11 cellular contexts compared by ENCODE assay signal in genomic region chrX:17595456-17596035, GRCh38.
A peak's percentile ranks its signal among the peaks of the same experiment; 100 is the strongest.
DNase-seq lines count a peak whose midpoint lies in the region; ATAC-seq and TF ChIP-seq lines count a peak whose summit lies in the region.
"Had no signal": no experiment of that assay in that cellular context is flagged by ENCODE, and none has a peak within 500 bp of the region (broad histone marks: within the 10 kb centered on the region; RNA-seq: fewer than 3 reads in every experiment).

No MANE protein-coding gene starts in this region.

- no peaks in the 10 kb centered on the region for H3K36me3 Mint-ChIP-seq in activated naive CD4-positive, alpha-beta T cell treated with anti-CD3 and anti-CD28 coated beads, Interleukin-2, amount 10 ng/mL, durations not matched to agents 7 days and 5 days

- DNase-seq in LoVo (ENCODE audit: low spot score) = peak; percentile 65
- DNase-seq in fibroblast of villous mesenchyme (ENCODE audit: low read depth) = peak; percentile 59
- DNase-seq in stimulated activated CD4-positive, alpha-beta T cell treated with anti-CD3 and anti-CD28 coated beads, Interleukin-2, amount 100 ng/mL, for 48 hours = no peak
- DNase-seq in GM19240 (ENCODE audit: insufficient read length, low spot score) = no peak
- DNase-seq in activated naive CD4-positive, alpha-beta T cell treated with anti-CD3 and anti-CD28 coated beads, Interleukin-2, amount 10 ng/mL, durations not matched to agents 7 days and 5 days = no peak
- DNase-seq in NCI-H2171 treated with DMSO at 0.1 percent for 48 hours (lab: John Stamatoyannopoulos, UW) = no peak
- DNase-seq: effector CD8-positive, alpha-beta T cell; NCI-H2081 treated with DMSO at 0.1 percent for 48 hours; thyroid gland had no signal

- H3K4me1 ChIP-seq in ACC112 (ENCODE audit: control insufficient read depth, insufficient read depth, low read length, unreplicated experiment) = peaks cover 49% of the 10 kb centered on the region

- H3K9me3 Mint-ChIP-seq in activated naive CD4-positive, alpha-beta T cell treated with anti-CD3 and anti-CD28 coated beads, Interleukin-2, amount 10 ng/mL, durations not matched to agents 7 days and 5 days = no peaks in the 10 kb centered on the region

- no peaks in the 10 kb centered on the region for H3K79me2 ChIP-seq in ACC112 (ENCODE audit: control insufficient read depth, insufficient read depth, low read length, unreplicated experiment)

- no peak overlapping the region for H3K27ac Mint-ChIP-seq in activated naive CD4-positive, alpha-beta T cell treated with anti-CD3 and anti-CD28 coated beads, Interleukin-2, amount 10 ng/mL, durations not matched to agents 7 days and 5 days

- H3K27me3 Mint-ChIP-seq in activated naive CD4-positive, alpha-beta T cell treated with anti-CD3 and anti-CD28 coated beads, Interleukin-2, amount 10 ng/mL, durations not matched to agents 7 days and 5 days = peaks cover 4% of the 10 kb centered on the region

- TF ChIP-seq CTCF in fibroblast of villous mesenchyme (IDR thresholded peaks at IDR 0.05; ENCODE audit: insufficient read depth, low read depth, low read length) = no peak

- H3K27ac ChIP-seq in ACC112 (ENCODE audit: low read depth, low read length) = peak overlapping the region; percentile 60
- H3K27ac ChIP-seq: thyroid gland had no signal

- H3K4me3 Mint-ChIP-seq in activated naive CD4-positive, alpha-beta T cell treated with anti-CD3 and anti-CD28 coated beads, Interleukin-2, amount 10 ng/mL, durations not matched to agents 7 days and 5 days = no peak overlapping the region

- H3K4me3 ChIP-seq in ACC112 (ENCODE audit: low read depth, low read length) (no peak overlapping the region), fibroblast of villous mesenchyme (ENCODE audit: low read depth, low read length) (no peak overlapping the region)
- H3K4me3 ChIP-seq: thyroid gland had no signal

- H3K4me1 Mint-ChIP-seq in activated naive CD4-positive, alpha-beta T cell treated with anti-CD3 and anti-CD28 coated beads, Interleukin-2, amount 10 ng/mL, durations not matched to agents 7 days and 5 days = peaks cover 15% of the 10 kb centered on the region

- no peaks in the 10 kb centered on the region for H3K36me3 ChIP-seq in ACC112 (ENCODE audit: insufficient read depth, low read length)
- H3K36me3 ChIP-seq: thyroid gland had no signal

- no peak overlapping the region for H2AFZ ChIP-seq in ACC112 (ENCODE audit: low read length, unreplicated experiment)

- CTCF ChIA-PET in activated naive CD4-positive, alpha-beta T cell treated with anti-CD3 and anti-CD28 coated beads, Interleukin-2, amount 10 ng/mL, durations not matched to agents 7 days and 5 days (lab: Charles Lee) = no interaction called here

- H3K27me3 ChIP-seq in ACC112 (ENCODE audit: insufficient read depth, low read length) = no peaks in the 10 kb centered on the region
- H3K27me3 ChIP-seq: thyroid gland had no signal

- ATAC-seq in GM21737 (IDR thresholded peaks at IDR 0.05; ENCODE audit: unreplicated experiment) = peak; percentile 71

Comparison
In these comparisons a context has a peak if more than half of its experiments do, and no peak if none do; other contexts are left out.
1. DNase-seq: peak in LoVo (single experiment) and fibroblast of villous mesenchyme (single experiment); none in stimulated activated CD4-positive, alpha-beta T cell treated with anti-CD3 and anti-CD28 coated beads, Interleukin-2, amount 100 ng/mL, for 48 hours (0 of 2), GM19240 (single experiment), activated naive CD4-positive, alpha-beta T cell treated with anti-CD3 and anti-CD28 coated beads, Interleukin-2, amount 10 ng/mL, durations not matched to agents 7 days and 5 days (single experiment) and NCI-H2171 treated with DMSO at 0.1 percent for 48 hours (single experiment).